Comparison of ENCODE assay signal across 8 cellular contexts in the genomic region with DNA sequence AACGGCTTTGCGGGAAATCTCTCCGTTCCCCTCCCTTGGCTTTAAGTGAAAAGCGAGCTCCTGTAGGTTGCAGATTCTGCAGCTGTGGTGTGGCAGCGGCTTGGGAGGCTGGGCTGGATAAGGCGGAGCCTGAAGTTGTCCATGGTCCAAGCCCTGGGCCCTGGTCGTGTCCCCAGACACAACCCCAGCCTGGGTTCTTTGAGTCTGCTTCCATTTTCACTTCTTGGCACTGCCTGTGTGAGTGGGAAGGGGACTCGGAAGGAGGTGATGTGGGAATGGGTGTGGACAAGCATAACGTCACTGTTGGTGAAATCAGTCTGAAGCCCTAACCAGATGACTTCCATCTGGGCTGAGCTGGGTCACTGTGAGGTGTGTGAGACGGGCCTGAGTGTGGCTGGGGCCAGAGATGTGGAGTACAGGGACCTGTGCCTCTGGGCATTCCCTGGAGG. TPM values are rescaled to one million over a fixed set of nuclear protein-coding genes. Genes with fewer than 3 reads are reported as not detected.
DNase-seq lines count a peak whose midpoint lies in the region; ATAC-seq and TF ChIP-seq lines count a peak whose summit lies in the region.

No MANE protein-coding gene starts in this region.

- H3K4me3 ChIP-seq in body of pancreas (no peak overlapping the region), stomach (peak overlapping the region in 1 of 4 donors; percentile 3)

- H3K27ac ChIP-seq in body of pancreas (peak overlapping the region in 2 of 4 donors; percentile 30 to 32), stomach (peak overlapping the region; percentile 67 to 98 (median 97))

- H3K9me3 ChIP-seq in body of pancreas (no peaks in the 10 kb centered on the region), stomach (peaks cover 0 to 5% (median 0%) of the 10 kb centered on the region in 4 donors)

- DNase-seq in H4 (ENCODE audit: low spot score) (peak; percentile 95), body of pancreas (peak; percentile 23 to 54 (median 36)), hepatic stellate cell (ENCODE audit: low spot score) (peak; percentile 60), stomach (no peak)

- TF ChIP-seq POLR2A in body of pancreas (IDR thresholded peaks at IDR 0.05) (no peak), stomach (IDR thresholded peaks at IDR 0.05) (no peak)

- peak; percentile 10 for TF ChIP-seq EP300 in stomach (IDR thresholded peaks at IDR 0.05)

- ATAC-seq in body of pancreas, result peak; percentile 31
- no peak for ATAC-seq in GM18870 (IDR thresholded peaks at IDR 0.05; ENCODE audit: unreplicated experiment)
- no peak for ATAC-seq in GM21723 (IDR thresholded peaks at IDR 0.05; ENCODE audit: unreplicated experiment)
- ATAC-seq in HG02759 (IDR thresholded peaks at IDR 0.05; ENCODE audit: unreplicated experiment), result no peak
- ATAC-seq in HG03342 (IDR thresholded peaks at IDR 0.05; ENCODE audit: unreplicated experiment), result no peak

- H3K4me1 ChIP-seq in body of pancreas (peaks cover 27% of the 10 kb centered on the region), stomach (peaks cover 60 to 76% (median 70%) of the 10 kb centered on the region in 4 donors)

- no peaks in the 10 kb centered on the region for H3K27me3 ChIP-seq in body of pancreas
- H3K27me3 ChIP-seq in stomach, result no peaks in the 10 kb centered on the region

- intact Hi-C loops in body of pancreas (cut with DNase I), result no loop called here
- intact Hi-C loops in stomach (cut with DNase I; ENCODE audit: low total_unique reads), result no loop called here

- H3K36me3 ChIP-seq in body of pancreas (replicated peaks in 1 of 2; ENCODE audit: insufficient read depth in 1 of 2, low read depth in 2 of 2) (no peaks in the 10 kb centered on the region), stomach (no peaks in the 10 kb centered on the region)

- TF ChIP-seq CTCF in body of pancreas (IDR thresholded peaks at IDR 0.05) (no peak), stomach (IDR thresholded peaks at IDR 0.05) (no peak)

- 75 to 84% methylated on average over 5 to 10 of the region's 10 CpGs for WGBS in body of pancreas, 2 donors
- 55 to 70% (median 62%) methylated on average over 10 of the region's 10 CpGs for WGBS in stomach, 5 donors

RNA-seq across cellular contexts. Expression of gene CTDSP2, which starts 43.0 kb away (rescaled TPM):
- total RNA-seq in H4 (2014; rRNA removed; shearing (Covaris generic)), result 36.1 and 44.8 TPM in 2 replicates
- 100 to 1,000 TPM in 1 of 2 donors, 10 to 100 TPM in 1; 82.1 to 125 TPM for total RNA-seq in body of pancreas
- 100 to 1,000 TPM in 2 of 5 donors, 10 to 100 TPM in 3; 64.6 to 152 (median 82.4) TPM for total RNA-seq in stomach
- 10 to 100 TPM; 28.4 to 67.4 (median 65.4) TPM for polyA plus RNA-seq in stomach

RNA-seq across cellular contexts. Expression of gene ATP23, which starts 51.8 kb away (rescaled TPM):
- total RNA-seq in H4 (2014; rRNA removed; shearing (Covaris generic)), result 28.7 and 30.0 TPM in 2 replicates
- total RNA-seq in body of pancreas (1 to 10 TPM; 3.6 to 5.4 TPM), stomach (10 to 100 TPM in 1 of 5 donors, 1 to 10 TPM in 4; 4.1 to 18.0 (median 6.1) TPM)
- 10 to 100 TPM in 2 of 3 donors, 1 to 10 TPM in 1; 6.9 to 11.1 (median 10.2) TPM for polyA plus RNA-seq in stomach
